7 cellular contexts compared by ENCODE assay signal in genomic region chr7:76735668-76736067, GRCh38.
DNase-seq lines count a peak whose midpoint lies in the region; ATAC-seq lines count a peak whose summit lies in the region.
"Not testable (repeated sequence)": the region's sequence is repeated elsewhere in the genome, so short reads cannot be mapped to it uniquely, and the experiment has no call there.

No MANE protein-coding gene starts in this region.

- DNase-seq in CD8-positive, alpha-beta memory T cell; activated T-cell treated with anti-CD3 and anti-CD28 coated beads, Interleukin-2, amount 50 U/mL, for 4 hours; effector memory CD8-positive, alpha-beta T cell: not testable (repeated sequence)

- H3K27me3 Mint-ChIP-seq in CD8-positive, alpha-beta memory T cell; activated T-cell treated with anti-CD3 and anti-CD28 coated beads, Interleukin-2, amount 50 U/mL, for 4 hours (ENCODE audit: low read depth); effector memory CD8-positive, alpha-beta T cell: not testable (repeated sequence)

- H3K4me3 ChIP-seq in CD8-positive, alpha-beta memory T cell (ENCODE audit: low read length): not testable (repeated sequence)

- peak overlapping the region in 4 of 8 donors; percentile 58 to 72 (median 64) for H3K27ac Mint-ChIP-seq in CD8-positive, alpha-beta memory T cell
- not testable (repeated sequence) for H3K27ac Mint-ChIP-seq in effector memory CD8-positive, alpha-beta T cell

- not testable (repeated sequence) for H3K4me1 ChIP-seq in CD8-positive, alpha-beta memory T cell (ENCODE audit: insufficient read depth, low read length)

- H3K9me3 ChIP-seq in CD8-positive, alpha-beta memory T cell (ENCODE audit: low read length): not testable (repeated sequence)

- H3K4me3 Mint-ChIP-seq in CD8-positive, alpha-beta memory T cell: peak overlapping the region in 5 of 7 donors; percentile 36 to 75 (median 61)
- not testable (repeated sequence) for H3K4me3 Mint-ChIP-seq in activated T-cell treated with anti-CD3 and anti-CD28 coated beads, Interleukin-2, amount 50 U/mL, for 4 hours; effector memory CD8-positive, alpha-beta T cell

- not testable (repeated sequence) for H3K36me3 Mint-ChIP-seq in CD8-positive, alpha-beta memory T cell; activated T-cell treated with anti-CD3 and anti-CD28 coated beads, Interleukin-2, amount 50 U/mL, for 4 hours (ENCODE audit: insufficient read depth); effector memory CD8-positive, alpha-beta T cell (ENCODE audit: insufficient read depth)

- POLR2A ChIA-PET in CD8-positive, alpha-beta memory T cell (lab: Charles Lee): not testable (repeated sequence)

- CTCF ChIA-PET in CD8-positive, alpha-beta memory T cell (lab: Charles Lee): not testable (repeated sequence)

- H3K9me3 Mint-ChIP-seq in CD8-positive, alpha-beta memory T cell; activated T-cell treated with anti-CD3 and anti-CD28 coated beads, Interleukin-2, amount 50 U/mL, for 4 hours; effector memory CD8-positive, alpha-beta T cell: not testable (repeated sequence)

- H3K27me3 ChIP-seq in CD8-positive, alpha-beta memory T cell (ENCODE audit: insufficient read depth, low read length, poor library complexity, severe bottlenecking): not testable (repeated sequence)

- H3K4me1 Mint-ChIP-seq in CD8-positive, alpha-beta memory T cell: peaks cover 9 to 23% (median 15%) of the 10 kb centered on the region in 3 donors
- not testable (repeated sequence) for H3K4me1 Mint-ChIP-seq in activated T-cell treated with anti-CD3 and anti-CD28 coated beads, Interleukin-2, amount 50 U/mL, for 4 hours (ENCODE audit: low read depth); effector memory CD8-positive, alpha-beta T cell (ENCODE audit: low read depth in 2 of 2)

- peak; percentile 92 for ATAC-seq in GM18867 (IDR thresholded peaks at IDR 0.05; ENCODE audit: unreplicated experiment)
- peak; percentile 65 for ATAC-seq in HG02610 (IDR thresholded peaks at IDR 0.05; ENCODE audit: unreplicated experiment)
- ATAC-seq in HG03175 (IDR thresholded peaks at IDR 0.05; ENCODE audit: unreplicated experiment): peak; percentile 74
- ATAC-seq in HG03565 (IDR thresholded peaks at IDR 0.05; ENCODE audit: unreplicated experiment): peak; percentile 83
- ATAC-seq in activated T-cell treated with anti-CD3 and anti-CD28 coated beads, Interleukin-2, amount 50 U/mL, for 4 hours: peak; percentile 62 to 93
- peak; percentile 96 for ATAC-seq in effector memory CD8-positive, alpha-beta T cell (replicated peaks)

- not testable (repeated sequence) for H3K36me3 ChIP-seq in CD8-positive, alpha-beta memory T cell (ENCODE audit: insufficient read depth, low read length)

- not testable (repeated sequence) for H3K27ac ChIP-seq in CD8-positive, alpha-beta memory T cell (ENCODE audit: low read depth, low read length)
